In the genomic region with DNA sequence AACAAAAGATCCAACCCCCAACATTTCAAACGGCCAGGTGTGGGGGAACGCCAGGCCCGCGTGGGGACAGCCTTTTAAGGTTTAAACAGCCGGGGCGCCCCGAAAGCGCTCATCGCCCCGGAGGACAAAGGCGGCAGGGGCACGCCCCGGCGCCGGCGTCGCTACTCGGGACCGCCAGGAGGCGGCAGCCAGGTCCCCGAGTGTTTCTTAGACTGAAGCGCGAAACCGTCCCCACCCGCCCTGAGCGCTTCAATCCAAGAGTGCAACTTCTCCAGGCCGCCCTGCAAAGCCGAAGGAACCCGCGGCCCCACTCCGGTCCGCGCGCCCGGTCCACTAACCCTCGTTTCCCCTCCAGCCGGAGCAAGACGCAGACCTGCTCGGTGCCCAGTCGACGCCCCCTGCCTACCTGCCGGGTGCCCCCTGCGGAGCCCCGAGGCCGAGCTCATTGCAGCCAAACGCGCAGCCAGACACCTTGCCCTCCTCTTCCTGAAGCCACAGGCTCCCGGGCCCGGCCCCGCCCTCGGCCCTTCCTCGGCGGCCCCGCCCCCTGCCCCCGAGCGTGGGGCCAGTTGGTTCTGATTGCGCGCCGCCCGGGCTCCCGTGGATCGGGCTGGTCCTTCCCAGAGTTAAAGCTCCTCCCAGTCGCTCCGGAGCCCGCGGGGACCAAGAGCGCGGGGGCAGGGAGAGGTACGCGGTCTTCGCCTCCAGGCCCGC, we compare ENCODE assay signal across 8 cellular contexts. TPM values are rescaled to one million over a fixed set of nuclear protein-coding genes. Genes with fewer than 3 reads are reported as not detected.
DNase-seq lines count a peak whose midpoint lies in the region; FAIRE-seq and TF ChIP-seq lines count a peak whose summit lies in the region.

A gene (minus strand): TSS at position 496 of the 714 bp plus-strand sequence. CDS start 50 bp downstream, at position 446.

- H2AK5ac ChIP-seq in neuronal stem cell (ENCODE audit: low read depth, low read length), result no peak within 1 kb of the TSS

- WGBS in neuronal stem cell (ENCODE audit: extremely low coverage in 2 of 2, insufficient read length in 2 of 2, insufficient replicate concordance in 1 of 2), 2 donors, result no CpG with 5 or more reads among the region's 72 CpGs

- DNase-seq in GF-D8 (lab: John Stamatoyannopoulos, UW) (peak; percentile 53), H54 (ENCODE audit: insufficient read length, low spot score) (peak; percentile 47), LoVo (ENCODE audit: low spot score) (peak; percentile 81), SK-N-DZ (ENCODE audit: low spot score) (peak; percentile 67), frontal cortex (ENCODE audit: low spot score in 2 of 2) (peak; percentile 69 to 79), neuronal stem cell (ENCODE audit: low spot score) (peak; percentile 72), substantia nigra (lab: John Stamatoyannopoulos, UW) (peak; percentile 4 to 88 (median 62))
- DNase-seq in activated naive CD4-positive, alpha-beta T cell treated with anti-CD3 and anti-CD28 coated beads for 36 hours, result peak; percentile 76

- H2BK120ac ChIP-seq in neuronal stem cell (ENCODE audit: low read depth, low read length), result peak within 1 kb of the TSS; percentile 24

- H3K27ac ChIP-seq in neuronal stem cell (replicated peaks; ENCODE audit: low read length), result peak within 1 kb of the TSS; percentile 66
- H3K27ac ChIP-seq in substantia nigra (ENCODE audit: low read depth, low read length, poor library complexity, severe bottlenecking), result peak within 1 kb of the TSS; percentile 58

- H3K36me3 Mint-ChIP-seq in activated naive CD4-positive, alpha-beta T cell treated with anti-CD3 and anti-CD28 coated beads for 36 hours (ENCODE audit: low read depth), result no peaks in the 10 kb centered on the region

- peak within 1 kb of the TSS; percentile 79 for H2BK15ac ChIP-seq in neuronal stem cell (ENCODE audit: low read length)

- peak within 1 kb of the TSS; percentile 78 for H3K4me2 ChIP-seq in neuronal stem cell (ENCODE audit: insufficient read depth, low read length, poor library complexity, severe bottlenecking)

- peak within 1 kb of the TSS; percentile 97 for H3K9ac ChIP-seq in neuronal stem cell (ENCODE audit: low read depth, low read length, poor library complexity)

- H3K14ac ChIP-seq in neuronal stem cell (ENCODE audit: low read length), result peak within 1 kb of the TSS; percentile 95

- peak within 1 kb of the TSS; percentile 82 for H3K27ac Mint-ChIP-seq in activated naive CD4-positive, alpha-beta T cell treated with anti-CD3 and anti-CD28 coated beads for 36 hours

- H2BK5ac ChIP-seq in neuronal stem cell (ENCODE audit: low read length), result peak within 1 kb of the TSS; percentile 80

- H4K8ac ChIP-seq in neuronal stem cell (ENCODE audit: low read depth, low read length), result no peak within 1 kb of the TSS

- H2AFZ ChIP-seq in neuronal stem cell (ENCODE audit: low read length), result peak within 1 kb of the TSS; percentile 99

- no peaks in the 10 kb centered on the region for H3K79me1 ChIP-seq in neuronal stem cell (ENCODE audit: low read depth, low read length)

- H3K18ac ChIP-seq in neuronal stem cell (ENCODE audit: low read length), result peak within 1 kb of the TSS; percentile 99

- peaks cover 28% of the 10 kb centered on the region for H3K4me1 Mint-ChIP-seq in activated naive CD4-positive, alpha-beta T cell treated with anti-CD3 and anti-CD28 coated beads for 36 hours (ENCODE audit: low read depth)

- H3K36me3 ChIP-seq in neuronal stem cell (replicated peaks in 1 of 2; ENCODE audit: control insufficient read depth in 2 of 2, insufficient read depth in 2 of 2, low read length in 2 of 2), result peaks cover 4 to 22% of the 10 kb centered on the region in 2 donors

- CTCF ChIA-PET in activated naive CD4-positive, alpha-beta T cell treated with anti-CD3 and anti-CD28 coated beads for 36 hours (lab: Charles Lee), result interaction anchor here (0.5 to 2.9 kb wide), 10 partner anchors 8 to 270 kb away, joined by 3 to 11 read pairs (median 3); a partner anchor contains a TSS

- peak within 1 kb of the TSS; percentile 87 to 94 for H3K4me3 ChIP-seq in neuronal stem cell (ENCODE audit: low read length in 2 of 2)

- no peaks in the 10 kb centered on the region for H3K9me3 Mint-ChIP-seq in activated naive CD4-positive, alpha-beta T cell treated with anti-CD3 and anti-CD28 coated beads for 36 hours

- H2BK12ac ChIP-seq in neuronal stem cell (ENCODE audit: low read length), result no peak within 1 kb of the TSS

- H3K4me3 Mint-ChIP-seq in activated naive CD4-positive, alpha-beta T cell treated with anti-CD3 and anti-CD28 coated beads for 36 hours, result peak within 1 kb of the TSS; percentile 86

- no peak within 1 kb of the TSS for H3K4ac ChIP-seq in neuronal stem cell (ENCODE audit: low read length)

- H3K27me3 ChIP-seq in neuronal stem cell (ENCODE audit: control insufficient read depth in 3 of 3, insufficient read depth in 3 of 3, low read depth in 1 of 3, low read length in 3 of 3), result no peaks in the 10 kb centered on the region

- intact Hi-C loops in activated naive CD4-positive, alpha-beta T cell treated with anti-CD3 and anti-CD28 coated beads for 36 hours (cut with micrococcal nuclease), result loop anchor here (1.0 to 10.0 kb wide), 9 partner anchors 26 to 730 kb away; a partner anchor contains a TSS

- no peak within 1 kb of the TSS for H4K91ac ChIP-seq in neuronal stem cell (ENCODE audit: low read depth, low read length, poor library complexity)

- peaks cover 9 to 14% of the 10 kb centered on the region in 2 donors for H3K4me1 ChIP-seq in neuronal stem cell (ENCODE audit: control insufficient read depth in 2 of 2, insufficient read depth in 1 of 2, low read depth in 1 of 2, low read length in 2 of 2)

- FAIRE-seq in H54 (lab: Jason Lieb, UNC), result no peak
- FAIRE-seq in frontal cortex (lab: Jason Lieb, UNC), result no peak

- peak; percentile 56; the same call in 1 of the 2 replicates for TF ChIP-seq POLR2A in H54 (IDR thresholded peaks at IDR 0.05; ENCODE audit: low read depth, low read length)

- H3K27me3 Mint-ChIP-seq in activated naive CD4-positive, alpha-beta T cell treated with anti-CD3 and anti-CD28 coated beads for 36 hours (ENCODE audit: low read depth), result no peaks in the 10 kb centered on the region

- H3K9me3 ChIP-seq in neuronal stem cell (replicated peaks in 1 of 2; ENCODE audit: control insufficient read depth in 2 of 2, insufficient read depth in 1 of 2, low read depth in 1 of 2, low read length in 2 of 2), result no peaks in the 10 kb centered on the region

- H3K23ac ChIP-seq in neuronal stem cell (ENCODE audit: low read depth, low read length, poor library complexity), result peak within 1 kb of the TSS; percentile 94

RNA-seq across cellular contexts. Expression of the gene that starts here (rescaled TPM):
- 17.3 and 21.7 TPM in 2 replicates for polyA plus RNA-seq in SK-N-DZ (2014; cell fraction: cytosol; rRNA removed)
- polyA plus RNA-seq in SK-N-DZ (2014; cell fraction: nucleus; rRNA removed), result 9.8 and 11.3 TPM in 2 replicates
- total RNA-seq in activated naive CD4-positive, alpha-beta T cell treated with anti-CD3 and anti-CD28 coated beads for 36 hours, result 10 to 100 TPM; 11.5 to 12.1 TPM
- total RNA-seq in frontal cortex, result 22.4 TPM
- polyA plus RNA-seq in neuronal stem cell (2013, experiment 1 of 2), result 23.4 TPM
- polyA plus RNA-seq in neuronal stem cell (2013, experiment 2 of 2), result 23.4 TPM

Comparison
In these comparisons a context has a peak if more than half of its experiments do, and no peak if none do; other contexts are left out.
1. Peak in every context shown above with its lines: DNase-seq, H3K4me3 ChIP-seq and H3K27ac ChIP-seq.